Comparison of ENCODE assay signal across 8 cellular contexts in genomic region chr17:77471984-77472836, GRCh38.
A peak's percentile ranks its signal among the peaks of the same experiment; 100 is the strongest.
DNase-seq lines count a peak whose midpoint lies in the region; ATAC-seq and TF ChIP-seq lines count a peak whose summit lies in the region.

No MANE protein-coding gene starts in this region.

- H3K4me3 Mint-ChIP-seq in CD4-positive, alpha-beta memory T cell, result peak overlapping the region; percentile 43 to 91 (median 74)
- peak overlapping the region; percentile 67 to 90 (median 74) for H3K4me3 Mint-ChIP-seq in naive thymus-derived CD4-positive, alpha-beta T cell

- intact Hi-C loops in CD4-positive, alpha-beta memory T cell (cut with micrococcal nuclease), result loop anchor here (2.0 kb wide), 1 partner anchor 13 kb away; no protein-coding TSS in a partner anchor
- intact Hi-C loops in naive thymus-derived CD4-positive, alpha-beta T cell (cut with micrococcal nuclease), result loop anchor here in 1 of 2 donors (2.0 kb wide), 2 partner anchors 13 to 23 kb away; no protein-coding TSS in a partner anchor

- ATAC-seq in naive thymus-derived CD4-positive, alpha-beta T cell, result no peak
- ATAC-seq in HG03439 (IDR thresholded peaks at IDR 0.05; ENCODE audit: unreplicated experiment), result no peak
- no peak for ATAC-seq in GM18502 (IDR thresholded peaks at IDR 0.05; ENCODE audit: poor library complexity, unreplicated experiment)

- POLR2A ChIA-PET in CD4-positive, alpha-beta memory T cell (lab: Charles Lee; ENCODE audit: partially characterized antibody), result interaction anchor here (0.6 to 9.8 kb wide), 27 partner anchors 10 to 657 kb away, joined by 3 to 221 read pairs (median 5); partner anchors contain the start of gene TNRC6C
- POLR2A ChIA-PET in naive thymus-derived CD4-positive, alpha-beta T cell (lab: Charles Lee), result interaction anchor here (0.7 to 9.9 kb wide), 11 partner anchors 11 to 105 kb away, joined by 3 to 97 read pairs (median 5); no protein-coding TSS in a partner anchor

- TF ChIP-seq CTCF in epithelial cell of esophagus (IDR thresholded peaks at IDR 0.05; ENCODE audit: insufficient read depth, low read depth, low read length, missing control alignments), result no peak

- H3K27me3 ChIP-seq in CD4-positive, alpha-beta memory T cell (ENCODE audit: insufficient read depth, low read length), result no peaks in the 10 kb centered on the region
- H3K27me3 ChIP-seq in naive thymus-derived CD4-positive, alpha-beta T cell (ENCODE audit: control insufficient read depth in 2 of 2, insufficient read depth in 2 of 2, low read length in 2 of 2), result no peaks in the 10 kb centered on the region

- H3K9me3 ChIP-seq in CD4-positive, alpha-beta memory T cell (ENCODE audit: control insufficient read depth in 1 of 2, low read length in 2 of 2), result no peaks in the 10 kb centered on the region
- H3K9me3 ChIP-seq in naive thymus-derived CD4-positive, alpha-beta T cell (ENCODE audit: control insufficient read depth in 2 of 3, low read length in 3 of 3), result no peaks in the 10 kb centered on the region

- peak overlapping the region; percentile 18 to 48 for H3K4me3 ChIP-seq in CD4-positive, alpha-beta memory T cell (ENCODE audit: low read length in 2 of 2)
- H3K4me3 ChIP-seq in epithelial cell of esophagus (ENCODE audit: low read length), result no peak overlapping the region
- H3K4me3 ChIP-seq in naive thymus-derived CD4-positive, alpha-beta T cell (ENCODE audit: low read length), result peak overlapping the region; percentile 15

- H3K4me1 Mint-ChIP-seq in CD4-positive, alpha-beta memory T cell, result peaks cover 69 to 99% (median 91%) of the 10 kb centered on the region in 4 donors
- H3K4me1 Mint-ChIP-seq in naive thymus-derived CD4-positive, alpha-beta T cell, result peaks cover 85 to 100% (median 94%) of the 10 kb centered on the region in 7 donors

- peak overlapping the region; percentile 51 for H3K27ac ChIP-seq in CD4-positive, alpha-beta memory T cell (ENCODE audit: low read depth, low read length)
- peak overlapping the region; percentile 71 for H3K27ac ChIP-seq in naive thymus-derived CD4-positive, alpha-beta T cell (ENCODE audit: low read depth, low read length)

- no peaks in the 10 kb centered on the region for H3K9me3 Mint-ChIP-seq in CD4-positive, alpha-beta memory T cell
- peaks cover 0 to 10% (median 0%) of the 10 kb centered on the region in 11 donors for H3K9me3 Mint-ChIP-seq in naive thymus-derived CD4-positive, alpha-beta T cell

- H3K36me3 Mint-ChIP-seq in CD4-positive, alpha-beta memory T cell, result peaks cover 53 to 66% of the 10 kb centered on the region in 2 donors
- H3K36me3 Mint-ChIP-seq in naive thymus-derived CD4-positive, alpha-beta T cell, result peaks cover 10 to 54% (median 39%) of the 10 kb centered on the region in 5 donors

- no peaks in the 10 kb centered on the region for H3K27me3 Mint-ChIP-seq in CD4-positive, alpha-beta memory T cell
- no peaks in the 10 kb centered on the region for H3K27me3 Mint-ChIP-seq in naive thymus-derived CD4-positive, alpha-beta T cell

- CTCF ChIA-PET in CD4-positive, alpha-beta memory T cell (lab: Charles Lee; ENCODE audit: partially characterized antibody), result interaction anchor here (0.9 to 3.4 kb wide), 13 partner anchors 12 to 141 kb away, joined by 3 to 22 read pairs (median 4); no protein-coding TSS in a partner anchor
- CTCF ChIA-PET in naive thymus-derived CD4-positive, alpha-beta T cell (lab: Charles Lee), result interaction anchor here (0.6 to 2.8 kb wide), 14 partner anchors 9 to 644 kb away, joined by 3 to 12 read pairs (median 4); no protein-coding TSS in a partner anchor

- H3K36me3 ChIP-seq in CD4-positive, alpha-beta memory T cell (ENCODE audit: insufficient read depth, low read length), result peaks cover 37% of the 10 kb centered on the region
- H3K36me3 ChIP-seq in naive thymus-derived CD4-positive, alpha-beta T cell (ENCODE audit: control insufficient read depth in 2 of 3, insufficient read depth in 3 of 3, low read length in 3 of 3), result peaks cover 0 to 49% (median 14%) of the 10 kb centered on the region in 3 experiments

- TF ChIP-seq RAD21 in Ishikawa (IDR thresholded peaks at IDR 0.05; ENCODE audit: low read depth), result peak; percentile 18; the same call in 1 of the 2 replicates

- H3K27ac Mint-ChIP-seq in CD4-positive, alpha-beta memory T cell, result peak overlapping the region; percentile 82 to 98 (median 93)
- peak overlapping the region; percentile 87 to 99 (median 94) for H3K27ac Mint-ChIP-seq in naive thymus-derived CD4-positive, alpha-beta T cell

- peak in 1 of 5 donors; percentile 45 for DNase-seq in CD4-positive, alpha-beta memory T cell
- DNase-seq in SKM-1 treated with dmso at 0.1 percent for 144 hours (lab: John Stamatoyannopoulos, UW; ENCODE audit: unreplicated experiment) (peak; percentile 20), epithelial cell of esophagus (ENCODE audit: low read depth) (peak; percentile 72), T-helper 9 cell (no peak)
- DNase-seq in naive thymus-derived CD4-positive, alpha-beta T cell, result no peak

- H3K4me1 ChIP-seq in CD4-positive, alpha-beta memory T cell (ENCODE audit: insufficient read depth, low read length), result peaks cover 100% of the 10 kb centered on the region
- H3K4me1 ChIP-seq in naive thymus-derived CD4-positive, alpha-beta T cell (ENCODE audit: control insufficient read depth in 2 of 2, insufficient read depth in 2 of 2, low read length in 2 of 2), result peaks cover 90 to 99% of the 10 kb centered on the region in 2 donors

- TF ChIP-seq EP300 in Ishikawa (IDR thresholded peaks at IDR 0.05; ENCODE audit: borderline replicate concordance), result 0 out of 2 replicates have a peak, but pooled peaks have one; percentile 36

TF ChIP-seq in Ishikawa, 13 proteins besides CTCF, POLR2A, EP300 and RAD21:
- TF ChIP-seq CEBPB (IDR thresholded peaks at IDR 0.05), result 0 out of 2 replicates have a peak, but pooled peaks have one; percentile 28
- peak; percentile 93 for TF ChIP-seq ZBTB7A (IDR thresholded peaks at IDR 0.05; ENCODE audit: low read depth)
- peak; percentile 46 for TF ChIP-seq TEAD4 (IDR thresholded peaks at IDR 0.05)
- peak; percentile 57 for TF ChIP-seq TCF12 (IDR thresholded peaks at IDR 0.05; ENCODE audit: low read depth)
- TF ChIP-seq, protein P1, sequence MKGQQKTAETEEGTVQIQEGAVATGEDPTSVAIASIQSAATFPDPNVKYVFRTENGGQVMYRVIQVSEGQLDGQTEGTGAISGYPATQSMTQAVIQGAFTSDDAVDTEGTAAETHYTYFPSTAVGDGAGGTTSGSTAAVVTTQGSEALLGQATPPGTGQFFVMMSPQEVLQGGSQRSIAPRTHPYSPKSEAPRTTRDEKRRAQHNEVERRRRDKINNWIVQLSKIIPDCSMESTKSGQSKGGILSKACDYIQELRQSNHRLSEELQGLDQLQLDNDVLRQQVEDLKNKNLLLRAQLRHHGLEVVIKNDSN (IDR thresholded peaks at IDR 0.05), result no peak
- TF ChIP-seq, protein P2, sequence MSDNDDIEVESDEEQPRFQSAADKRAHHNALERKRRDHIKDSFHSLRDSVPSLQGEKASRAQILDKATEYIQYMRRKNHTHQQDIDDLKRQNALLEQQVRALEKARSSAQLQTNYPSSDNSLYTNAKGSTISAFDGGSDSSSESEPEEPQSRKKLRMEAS (IDR thresholded peaks at IDR 0.05), result peak; percentile 17; the same call in 1 of the 2 replicates
- no peak for TF ChIP-seq TAF1 (IDR thresholded peaks at IDR 0.05; ENCODE audit: low read depth)
- peak; percentile 92 for TF ChIP-seq NFIC (IDR thresholded peaks at IDR 0.05)

Comparison
In these comparisons a context has a peak if more than half of its experiments do, and no peak if none do; other contexts are left out.
1. DNase-seq: peak in SKM-1 treated with dmso at 0.1 percent for 144 hours (single experiment) and epithelial cell of esophagus (single experiment); none in naive thymus-derived CD4-positive, alpha-beta T cell (0 of 9) and T-helper 9 cell (single experiment).